8 cellular contexts compared by ENCODE assay signal in genomic region chr11:62340269-62340901, GRCh38. TPM values are rescaled to one million over a fixed set of nuclear protein-coding genes. Genes with fewer than 3 reads are reported as not detected.
DNase-seq lines count a peak whose midpoint lies in the region; ATAC-seq and TF ChIP-seq lines count a peak whose summit lies in the region.

No MANE protein-coding gene starts in this region.

- H3K4me1 ChIP-seq in neutrophil (ENCODE audit: control insufficient read depth in 1 of 2, insufficient read depth in 1 of 2, low read depth in 1 of 2, low read length in 1 of 2) (peaks cover 57 to 72% of the 10 kb centered on the region in 2 experiments), tibial artery (peaks cover 0 to 10% (median 5%) of the 10 kb centered on the region in 4 donors)

- H3K27me3 ChIP-seq in AG04450 (ENCODE audit: control insufficient read depth, insufficient read depth, low read length): peaks cover 23% of the 10 kb centered on the region
- H3K27me3 ChIP-seq in neutrophil: no peaks in the 10 kb centered on the region
- H3K27me3 ChIP-seq in tibial artery: no peaks in the 10 kb centered on the region

- no peaks in the 10 kb centered on the region for H3K9me3 Mint-ChIP-seq in activated T-cell treated with anti-CD3 and anti-CD28 coated beads, Interleukin-2, amount 50 U/mL, for 24 hours

- ATAC-seq in HG03520 (IDR thresholded peaks at IDR 0.05; ENCODE audit: unreplicated experiment): no peak

- H3K4me3 Mint-ChIP-seq in activated T-cell treated with anti-CD3 and anti-CD28 coated beads, Interleukin-2, amount 50 U/mL, for 24 hours: no peak overlapping the region

- no peak overlapping the region for H3K27ac Mint-ChIP-seq in activated T-cell treated with anti-CD3 and anti-CD28 coated beads, Interleukin-2, amount 50 U/mL, for 24 hours

- H3K36me3 ChIP-seq in neutrophil (no peaks in the 10 kb centered on the region), tibial artery (no peaks in the 10 kb centered on the region)

- CTCF ChIA-PET in AG04450 (lab: Charles Lee): interaction anchor here (0.6 to 4.1 kb wide), 12 partner anchors 9 to 258 kb away, joined by 3 to 53 read pairs (median 3); no protein-coding TSS in a partner anchor

- TF ChIP-seq CTCF in AG04450 (IDR thresholded peaks at IDR 0.05; ENCODE audit: low read depth, low read length) (peak; percentile 80), fibroblast of mammary gland (conservative IDR thresholded peaks at IDR 0.05; ENCODE audit: control insufficient read depth, insufficient read depth, low read depth, low read length) (peak; percentile 75), neutrophil (IDR thresholded peaks at IDR 0.05) (peak; percentile 39), tibial artery (IDR thresholded peaks at IDR 0.05) (peak; percentile 51 to 64)

- H3K4me3 ChIP-seq in AG04450 (ENCODE audit: low read depth, low read length): no peak overlapping the region
- H3K4me3 ChIP-seq in fibroblast of mammary gland (ENCODE audit: control insufficient read depth, low read depth, low read length): no peak overlapping the region
- peak overlapping the region in 1 of 2 experiments; percentile 23 for H3K4me3 ChIP-seq in neutrophil (ENCODE audit: low read depth in 1 of 2, low read length in 1 of 2)
- H3K4me3 ChIP-seq in tibial artery: no peak overlapping the region

- H3K27ac ChIP-seq in AG04450 (ENCODE audit: low read depth, low read length) (no peak overlapping the region), neutrophil (peak overlapping the region; percentile 21), tibial artery (no peak overlapping the region)

- POLR2A ChIA-PET in AG04450 (lab: Yijun Ruan, JAX): no interaction called here

- H3K36me3 Mint-ChIP-seq in activated T-cell treated with anti-CD3 and anti-CD28 coated beads, Interleukin-2, amount 50 U/mL, for 24 hours (ENCODE audit: low read depth): no peaks in the 10 kb centered on the region

- DNase-seq in AG04450 (ENCODE audit: low read depth, low spot score) (no peak), GM19238 (ENCODE audit: insufficient read length, low spot score) (peak; percentile 16), NOMO-1 treated with dmso at 0.1 percent for 144 hours (lab: John Stamatoyannopoulos, UW; ENCODE audit: unreplicated experiment) (peak; percentile 27), fibroblast of mammary gland (ENCODE audit: low read depth) (peak; percentile 53), tibial artery (peak in 1 of 2 donors; percentile 54)
- peak; percentile 54 for DNase-seq in activated T-cell treated with anti-CD3 and anti-CD28 coated beads, Interleukin-2, amount 50 U/mL, for 24 hours

- intact Hi-C loops in tibial artery (cut with DNase I; ENCODE audit: low total_unique reads): no loop called here

- peaks cover 4% of the 10 kb centered on the region; the same call in 1 of the 2 replicates for H3K9me3 ChIP-seq in AG04450 (ENCODE audit: control insufficient read depth, insufficient read depth, low read length)
- no peaks in the 10 kb centered on the region for H3K9me3 ChIP-seq in neutrophil
- H3K9me3 ChIP-seq in tibial artery: no peaks in the 10 kb centered on the region

- peaks cover 34% of the 10 kb centered on the region for H3K27me3 Mint-ChIP-seq in activated T-cell treated with anti-CD3 and anti-CD28 coated beads, Interleukin-2, amount 50 U/mL, for 24 hours

- H3K4me1 Mint-ChIP-seq in activated T-cell treated with anti-CD3 and anti-CD28 coated beads, Interleukin-2, amount 50 U/mL, for 24 hours (ENCODE audit: low read depth): peaks cover 11% of the 10 kb centered on the region

RNA-seq across cellular contexts. Expression of gene ASRGL1, which starts 3.1 kb away (rescaled TPM):
- polyA plus RNA-seq in AG04450 (2011; rRNA removed): 0.48 and 0.61 TPM in 2 replicates
- 0.64 TPM in 1 of 2 replicates, not detected in the other for polyA minus RNA-seq in AG04450 (2011; rRNA and poly(A)+ RNA removed)

RNA-seq across cellular contexts. Expression of gene SCGB1D4, which starts 41.5 kb away (rescaled TPM):
- not detected in 2 replicates for polyA plus RNA-seq in AG04450 (2011; rRNA removed)
- polyA minus RNA-seq in AG04450 (2011; rRNA and poly(A)+ RNA removed): not detected in 2 replicates
